In genomic region chr17:76307966-76308338, GRCh38 we compare ENCODE assay signal across 20 cellular contexts.
"Had no signal": no experiment of that assay in that cellular context is flagged by ENCODE, and none has a peak within 500 bp of the region (broad histone marks: within the 10 kb centered on the region; RNA-seq: fewer than 3 reads in every experiment).

TSS of gene QRICH2 (minus strand) at chr17:76308276. CDS start at chr17:76307998, 278 bp downstream.

- H3K27me3 ChIP-seq: colonic mucosa, heart left ventricle, suprapubic skin had no signal

- H3K79me2 ChIP-seq: parathyroid adenoma had no signal

- H3K9me3 Mint-ChIP-seq: activated CD4-positive, alpha-beta memory T cell treated with anti-CD3 and anti-CD28 coated beads, Interleukin-2, amount 10 ng/mL, durations not matched to agents 7 days and 5 days; immature natural killer cell; memory B cell; naive B cell; stimulated activated naive CD8-positive, alpha-beta T cell treated with anti-CD3 and anti-CD28 coated beads, Interleukin-15, Interleukin-2, amounts not matched to agents 100 ng/mL and 50 ng/mL, for 24 hours; WTC11 had no signal

- FAIRE-seq: endometrium, frontal cortex had no signal

- DNase-seq: activated CD4-positive, alpha-beta memory T cell treated with anti-CD3 and anti-CD28 coated beads, Interleukin-2, amount 10 ng/mL, durations not matched to agents 7 days and 5 days; activated CD4-positive, alpha-beta T cell treated with anti-CD3 and anti-CD28 coated beads for 36 hours; activated CD8-positive, alpha-beta memory T cell treated with anti-CD3 and anti-CD28 coated beads, Interleukin-2, amount 10 ng/mL, durations not matched to agents 7 days and 5 days; caudate nucleus; colonic mucosa; heart left ventricle; immature natural killer cell; left ventricle myocardium superior; mucosa of descending colon; naive B cell; stimulated activated CD8-positive, alpha-beta memory T cell treated with anti-CD3 and anti-CD28 coated beads, Interleukin-4, amount 100 ng/mL, for 48 hours; trophoblast cell had no signal

- H2AFZ ChIP-seq: parathyroid adenoma had no signal

- H3K4me1 Mint-ChIP-seq: immature natural killer cell, memory B cell, WTC11 had no signal

- H3K4me3 Mint-ChIP-seq: activated CD4-positive, alpha-beta memory T cell treated with anti-CD3 and anti-CD28 coated beads, Interleukin-2, amount 10 ng/mL, durations not matched to agents 7 days and 5 days; activated CD4-positive, alpha-beta T cell treated with anti-CD3 and anti-CD28 coated beads for 36 hours; activated CD8-positive, alpha-beta memory T cell treated with anti-CD3 and anti-CD28 coated beads, Interleukin-2, amount 10 ng/mL, durations not matched to agents 7 days and 5 days; activated naive CD8-positive, alpha-beta T cell; immature natural killer cell; memory B cell; stimulated activated naive CD8-positive, alpha-beta T cell treated with anti-CD3 and anti-CD28 coated beads, Interleukin-15, Interleukin-2, amounts not matched to agents 100 ng/mL and 50 ng/mL, for 24 hours; WTC11 had no signal

- H3K36me3 ChIP-seq: colonic mucosa had no signal

- H3K4me3 ChIP-seq: colonic mucosa, heart left ventricle, mucosa of descending colon, suprapubic skin had no signal

- H3K9me3 ChIP-seq: colonic mucosa, heart left ventricle, mucosa of descending colon, suprapubic skin had no signal

- H3K27ac ChIP-seq: colonic mucosa, heart left ventricle, parathyroid adenoma, suprapubic skin had no signal

- H3K4me1 ChIP-seq: colonic mucosa, parathyroid adenoma, suprapubic skin had no signal

- H3K27ac Mint-ChIP-seq: activated CD4-positive, alpha-beta memory T cell treated with anti-CD3 and anti-CD28 coated beads, Interleukin-2, amount 10 ng/mL, durations not matched to agents 7 days and 5 days; activated CD4-positive, alpha-beta T cell treated with anti-CD3 and anti-CD28 coated beads for 36 hours; activated CD8-positive, alpha-beta memory T cell treated with anti-CD3 and anti-CD28 coated beads, Interleukin-2, amount 10 ng/mL, durations not matched to agents 7 days and 5 days; activated naive CD8-positive, alpha-beta T cell; immature natural killer cell; memory B cell; WTC11 had no signal

- H3K9ac ChIP-seq: parathyroid adenoma had no signal

- H3K27me3 Mint-ChIP-seq: activated CD4-positive, alpha-beta memory T cell treated with anti-CD3 and anti-CD28 coated beads, Interleukin-2, amount 10 ng/mL, durations not matched to agents 7 days and 5 days; activated CD4-positive, alpha-beta T cell treated with anti-CD3 and anti-CD28 coated beads for 36 hours; activated CD8-positive, alpha-beta memory T cell treated with anti-CD3 and anti-CD28 coated beads, Interleukin-2, amount 10 ng/mL, durations not matched to agents 7 days and 5 days; activated naive CD8-positive, alpha-beta T cell; memory B cell; naive B cell; stimulated activated naive CD8-positive, alpha-beta T cell treated with anti-CD3 and anti-CD28 coated beads, Interleukin-15, Interleukin-2, amounts not matched to agents 100 ng/mL and 50 ng/mL, for 24 hours had no signal
